8 cellular contexts compared by ENCODE assay signal in genomic region chr4:69830529-69831269, GRCh38. TPM values are rescaled to one million over a fixed set of nuclear protein-coding genes. Genes with fewer than 3 reads are reported as not detected.
DNase-seq lines count a peak whose midpoint lies in the region; ATAC-seq and TF ChIP-seq lines count a peak whose summit lies in the region.

No MANE protein-coding gene starts in this region.

- H3K36me3 ChIP-seq in duodenal mucosa (ENCODE audit: control insufficient read depth in 1 of 2, insufficient read depth in 2 of 2, low read length in 2 of 2), result no peaks in the 10 kb centered on the region

- H3K9me3 ChIP-seq in duodenal mucosa (ENCODE audit: control insufficient read depth in 1 of 2, low read length in 2 of 2), result no peaks in the 10 kb centered on the region

- H3K4me1 ChIP-seq in duodenal mucosa (ENCODE audit: control insufficient read depth in 1 of 2, insufficient read depth in 2 of 2, low read length in 2 of 2), result peaks cover 31 to 39% of the 10 kb centered on the region in 2 donors

- no peaks in the 10 kb centered on the region for H3K27me3 ChIP-seq in duodenal mucosa (ENCODE audit: control insufficient read depth in 1 of 2, insufficient read depth in 2 of 2, low read length in 2 of 2)

- H3K4me1 Mint-ChIP-seq in progenitor cell of endocrine pancreas (ENCODE audit: low read depth), result peaks cover 29% of the 10 kb centered on the region

- TF ChIP-seq CTCF in NB4 (IDR thresholded peaks at IDR 0.05; ENCODE audit: low read depth, low read length), result no peak
- TF ChIP-seq CTCF in progenitor cell of endocrine pancreas (IDR thresholded peaks at IDR 0.05; ENCODE audit: unreplicated experiment), result no peak

- H3K27me3 Mint-ChIP-seq in progenitor cell of endocrine pancreas, result no peaks in the 10 kb centered on the region

- no peak for TF ChIP-seq POLR2A in NB4 (IDR thresholded peaks at IDR 0.05; ENCODE audit: extremely low read depth, insufficient read length)

- no peak overlapping the region for H3K27ac ChIP-seq in duodenal mucosa (ENCODE audit: low read depth, low read length)

- H3K9ac ChIP-seq in duodenal mucosa (ENCODE audit: low read depth in 1 of 2, low read length in 2 of 2), result peak overlapping the region; percentile 27 to 60

- H3K36me3 Mint-ChIP-seq in progenitor cell of endocrine pancreas (ENCODE audit: insufficient read depth), result peaks cover 25% of the 10 kb centered on the region

- H3K4me3 ChIP-seq in NB4 (ENCODE audit: low read depth, low read length) (no peak overlapping the region), duodenal mucosa (ENCODE audit: low read depth in 1 of 2, low read length in 2 of 2) (peak overlapping the region; percentile 61 to 64)

- DNase-seq in NCI-H2196 (lab: John Stamatoyannopoulos, UW; ENCODE audit: unreplicated experiment), result peak; percentile 1
- no peak for DNase-seq in NCI-H2196 treated with DMSO at 0.1 percent for 48 hours (lab: John Stamatoyannopoulos, UW; ENCODE audit: unreplicated experiment)
- DNase-seq in NB4 (ENCODE audit: low read depth), result peak; percentile 6
- DNase-seq in progenitor cell of endocrine pancreas (ENCODE audit: low spot score, unreplicated experiment), result no peak
- no peak for DNase-seq in activated T-cell treated with anti-CD3 and anti-CD28 coated beads, Interleukin-2, amount 50 U/mL, for 1 hour
- no peak for DNase-seq in NAMALWA (ENCODE audit: low spot score)

- peak overlapping the region; percentile 84 for H3K27ac Mint-ChIP-seq in progenitor cell of endocrine pancreas

- ATAC-seq in HG03565 (IDR thresholded peaks at IDR 0.05; ENCODE audit: unreplicated experiment), result no peak

- H3K9me3 Mint-ChIP-seq in progenitor cell of endocrine pancreas (ENCODE audit: low read depth), result peaks cover 13% of the 10 kb centered on the region

- peak overlapping the region; percentile 67 for H3K4me3 Mint-ChIP-seq in progenitor cell of endocrine pancreas (ENCODE audit: low read depth)

RNA-seq across cellular contexts. Expression of gene SULT1E1, which starts 29.2 kb away (rescaled TPM):
- 15.3 and 24.9 TPM in 2 replicates for total RNA-seq in progenitor cell of endocrine pancreas

Comparison
In these comparisons a context has a peak if more than half of its experiments do, and no peak if none do; other contexts are left out.
1. DNase-seq: peak in NCI-H2196 (single experiment) and NB4 (single experiment); none in NCI-H2196 treated with DMSO at 0.1 percent for 48 hours (single experiment), progenitor cell of endocrine pancreas (single experiment), activated T-cell treated with anti-CD3 and anti-CD28 coated beads, Interleukin-2, amount 50 U/mL, for 1 hour (single experiment) and NAMALWA (single experiment).